In genomic region chr3:18872466-18872865, GRCh38 we compare ENCODE assay signal across 19 cellular contexts.
DNase-seq lines count a peak whose midpoint lies in the region; ATAC-seq and TF ChIP-seq lines count a peak whose summit lies in the region.
"Had no signal": no experiment of that assay in that cellular context is flagged by ENCODE, and none has a peak within 500 bp of the region (broad histone marks: within the 10 kb centered on the region; RNA-seq: fewer than 3 reads in every experiment).

No MANE protein-coding gene starts in this region.

- no peak overlapping the region for H3K4me3 Mint-ChIP-seq in immature natural killer cell
- H3K4me3 Mint-ChIP-seq: naive thymus-derived CD8-positive, alpha-beta T cell had no signal

- no peaks in the 10 kb centered on the region; the same call in 1 of the 2 replicates for H3K9me2 ChIP-seq in OCI-LY1 (ENCODE audit: low read depth, low read length)

- no peaks in the 10 kb centered on the region for H3K9me3 ChIP-seq in OCI-LY1 (ENCODE audit: low read length)
- H3K9me3 ChIP-seq: adrenal gland had no signal

- DNase-seq in GM06990 (ENCODE audit: extremely low read depth, insufficient read length) (no peak), immature natural killer cell (no peak), GM03348 (ENCODE audit: low spot score) (no peak), LoVo (ENCODE audit: low spot score) (no peak)
- DNase-seq: activated CD4-positive, alpha-beta T cell treated with anti-CD3 and anti-CD28 coated beads, Interleukin-2, amount 50 U/mL, for 4 hours; adrenal gland; dermis blood vessel endothelial cell; DND-41; foreskin keratinocyte; GOT3; mesendoderm; naive thymus-derived CD8-positive, alpha-beta T cell; NCI-H1417; stimulated activated CD4-positive, alpha-beta T cell treated with anti-CD3 and anti-CD28 coated beads, Interleukin-2, amount 100 ng/mL, for 48 hours had no signal

- H3K27me3 Mint-ChIP-seq in immature natural killer cell (ENCODE audit: low read depth in 3 of 3), result peaks cover 0 to 12% (median 4%) of the 10 kb centered on the region in 3 donors
- H3K27me3 Mint-ChIP-seq: naive thymus-derived CD8-positive, alpha-beta T cell had no signal

- no peaks in the 10 kb centered on the region for H3K27me3 ChIP-seq in GM06990 (replicated peaks; ENCODE audit: control insufficient read depth, insufficient read depth, low read length)
- H3K27me3 ChIP-seq in OCI-LY1 (ENCODE audit: insufficient read depth, low read length), result no peaks in the 10 kb centered on the region
- H3K27me3 ChIP-seq: adrenal gland, foreskin keratinocyte had no signal

- H3K4me3 ChIP-seq in GM06990 (replicated peaks; ENCODE audit: low read depth, low read length) (no peak overlapping the region), OCI-LY1 (ENCODE audit: low read depth, low read length, poor library complexity, severe bottlenecking) (no peak overlapping the region)
- H3K4me3 ChIP-seq: adrenal gland had no signal

- no peak overlapping the region for H3K4me2 ChIP-seq in OCI-LY1 (ENCODE audit: low read length)

- H3K4me1 Mint-ChIP-seq in immature natural killer cell, result no peaks in the 10 kb centered on the region

- H3K9ac ChIP-seq in OCI-LY1 (ENCODE audit: low read length), result no peak overlapping the region

- H3K36me3 ChIP-seq in GM06990 (ENCODE audit: control insufficient read depth, insufficient read depth, low read length), result no peaks in the 10 kb centered on the region
- H3K36me3 ChIP-seq in OCI-LY1 (ENCODE audit: insufficient read depth, low read length), result no peaks in the 10 kb centered on the region
- H3K36me3 ChIP-seq: adrenal gland had no signal

- H2AFZ ChIP-seq in OCI-LY1 (ENCODE audit: low read length), result no peak overlapping the region

- ATAC-seq in GM18502 (IDR thresholded peaks at IDR 0.05; ENCODE audit: poor library complexity, unreplicated experiment) (peak; percentile 80), HG02884 (IDR thresholded peaks at IDR 0.05; ENCODE audit: unreplicated experiment) (peak; percentile 77), GM18517 (IDR thresholded peaks at IDR 0.05; ENCODE audit: unreplicated experiment) (no peak)
- ATAC-seq: foreskin keratinocyte; naive thymus-derived CD8-positive, alpha-beta T cell had no signal

- no peaks in the 10 kb centered on the region for H3K36me3 Mint-ChIP-seq in immature natural killer cell
- H3K36me3 Mint-ChIP-seq: naive thymus-derived CD8-positive, alpha-beta T cell had no signal

- no peaks in the 10 kb centered on the region for H3K4me1 ChIP-seq in OCI-LY1 (ENCODE audit: insufficient read depth, low read length, severe bottlenecking)
- H3K4me1 ChIP-seq: adrenal gland had no signal

- H3K79me2 ChIP-seq in OCI-LY1 (ENCODE audit: insufficient read depth, low read length), result no peaks in the 10 kb centered on the region

- TF ChIP-seq CTCF in GM06990 (IDR thresholded peaks at IDR 0.05; ENCODE audit: insufficient read depth, low read length, poor library complexity, severe bottlenecking) (peak; percentile 51), OCI-LY1 (IDR thresholded peaks at IDR 0.05; ENCODE audit: low read length) (peak; percentile 42)

- no peak overlapping the region for H3K27ac ChIP-seq in OCI-LY1 (ENCODE audit: low read depth, low read length, poor library complexity, severe bottlenecking)
- H3K27ac ChIP-seq: adrenal gland, epithelial cell of prostate, foreskin keratinocyte had no signal

- H3K27ac Mint-ChIP-seq in immature natural killer cell, result no peak overlapping the region
- H3K27ac Mint-ChIP-seq: naive thymus-derived CD8-positive, alpha-beta T cell had no signal

- H4K20me1 ChIP-seq in OCI-LY1 (ENCODE audit: insufficient read depth, low read length), result no peaks in the 10 kb centered on the region

- H3K9me3 Mint-ChIP-seq in immature natural killer cell, result no peaks in the 10 kb centered on the region

- no peaks in the 10 kb centered on the region for H3F3A ChIP-seq in OCI-LY1 (ENCODE audit: insufficient read depth, low read length)
